In the genomic region with DNA sequence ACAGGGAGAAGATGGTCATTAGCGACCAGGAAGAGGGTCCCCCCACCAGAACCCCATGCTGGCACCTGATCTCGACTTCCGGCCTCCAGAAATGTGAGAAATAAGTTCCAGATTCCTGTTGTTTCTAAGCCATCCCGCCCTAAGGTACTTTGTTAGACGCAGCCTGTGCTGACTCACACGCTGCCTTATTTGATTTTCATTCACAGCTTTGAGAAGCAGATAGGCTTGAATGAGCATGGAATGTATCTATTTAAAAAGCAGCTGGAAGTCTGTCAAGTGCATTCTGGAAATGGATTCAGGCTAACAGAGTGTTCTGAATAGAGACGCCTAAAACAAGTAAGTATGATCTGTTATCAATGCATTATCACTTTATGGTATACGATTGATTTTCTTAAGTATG, we compare ENCODE assay signal across 16 cellular contexts. TPM values are rescaled to one million over a fixed set of nuclear protein-coding genes. Genes with fewer than 3 reads are reported as not detected.
DNase-seq lines count a peak whose midpoint lies in the region; ATAC-seq and TF ChIP-seq lines count a peak whose summit lies in the region.
"Had no signal": no experiment of that assay in that cellular context is flagged by ENCODE, and none has a peak within 500 bp of the region (broad histone marks: within the 10 kb centered on the region; RNA-seq: fewer than 3 reads in every experiment).

No MANE protein-coding gene starts in this region.

- no peaks in the 10 kb centered on the region for H3K27me3 ChIP-seq in neuronal stem cell (ENCODE audit: control insufficient read depth in 3 of 3, insufficient read depth in 3 of 3, low read depth in 1 of 3, low read length in 3 of 3)
- H3K27me3 ChIP-seq: dorsolateral prefrontal cortex had no signal

- H4K8ac ChIP-seq in neuronal stem cell (ENCODE audit: low read depth, low read length), result no peak overlapping the region

- H3K23ac ChIP-seq in neuronal stem cell (ENCODE audit: low read depth, low read length, poor library complexity), result no peak overlapping the region

- no peaks in the 10 kb centered on the region for H3K79me1 ChIP-seq in neuronal stem cell (ENCODE audit: low read depth, low read length)

- H3K4ac ChIP-seq in neuronal stem cell (ENCODE audit: low read length), result no peak overlapping the region

- H2BK12ac ChIP-seq in neuronal stem cell (ENCODE audit: low read length), result no peak overlapping the region

- peaks cover 11% of the 10 kb centered on the region for H3K4me1 Mint-ChIP-seq in Calu3 (ENCODE audit: low read depth, unreplicated experiment)

- H3K9ac ChIP-seq in neuronal stem cell (ENCODE audit: low read depth, low read length, poor library complexity), result no peak overlapping the region
- H3K9ac ChIP-seq: SK-N-SH had no signal

- intact Hi-C loops in Calu3 (cut with micrococcal nuclease; ENCODE audit: unreplicated experiment), result no loop called here

- H3K36me3 Mint-ChIP-seq in Calu3 (ENCODE audit: insufficient read depth, unreplicated experiment), result no peaks in the 10 kb centered on the region
- H3K36me3 Mint-ChIP-seq: IgD-negative memory B cell had no signal

- H3K9me3 ChIP-seq in neuronal stem cell (replicated peaks in 1 of 2; ENCODE audit: control insufficient read depth in 2 of 2, insufficient read depth in 1 of 2, low read depth in 1 of 2, low read length in 2 of 2), result no peaks in the 10 kb centered on the region
- H3K9me3 ChIP-seq: SK-N-SH had no signal

- no peak overlapping the region for H3K4me3 Mint-ChIP-seq in Calu3 (ENCODE audit: low read depth, unreplicated experiment)
- H3K4me3 Mint-ChIP-seq: IgD-negative memory B cell; nephron progenitor cell; stimulated activated naive CD8-positive, alpha-beta T cell treated with anti-CD3 and anti-CD28 coated beads, Interleukin-15, amount 100 ng/mL, for 72 hours had no signal

- no peak overlapping the region for H3K27ac Mint-ChIP-seq in Calu3 (ENCODE audit: unreplicated experiment)
- H3K27ac Mint-ChIP-seq: IgD-negative memory B cell; nephron progenitor cell; stimulated activated naive CD8-positive, alpha-beta T cell treated with anti-CD3 and anti-CD28 coated beads, Interleukin-15, amount 100 ng/mL, for 72 hours had no signal

- no peak overlapping the region for H2BK5ac ChIP-seq in neuronal stem cell (ENCODE audit: low read length)

- DNase-seq in DMS53 treated with DMSO at 0.1 percent for 48 hours (lab: John Stamatoyannopoulos, UW; ENCODE audit: unreplicated experiment) (peak; percentile 80), NCI-H345 (lab: John Stamatoyannopoulos, UW) (peak; percentile 68), neuronal stem cell (ENCODE audit: low spot score) (no peak), NCI-H524 (lab: John Stamatoyannopoulos, UW) (no peak), Calu3 (no peak), cortex of kidney (lab: John Stamatoyannopoulos, UW) (no peak)
- DNase-seq: activated CD4-positive, alpha-beta T cell treated with anti-CD3 and anti-CD28 coated beads for 48 hours; activated effector memory CD4-positive, alpha-beta T cell treated with anti-CD3 and anti-CD28 coated beads, Interleukin-2, amount 50 U/mL, for 16 hours; NCI-H2081 treated with DMSO at 0.1 percent for 48 hours; nephron progenitor cell; stimulated activated naive CD8-positive, alpha-beta T cell treated with anti-CD3 and anti-CD28 coated beads, Interleukin-15, amount 100 ng/mL, for 72 hours had no signal

- TF ChIP-seq CTCF in Calu3 (IDR thresholded peaks at IDR 0.05; ENCODE audit: unreplicated experiment), result no peak

- H3K4me2 ChIP-seq in neuronal stem cell (ENCODE audit: insufficient read depth, low read length, poor library complexity, severe bottlenecking), result no peak overlapping the region
- H3K4me2 ChIP-seq: SK-N-SH had no signal

- H2AFZ ChIP-seq in neuronal stem cell (ENCODE audit: low read length), result peak overlapping the region; percentile 45

- H3K14ac ChIP-seq in neuronal stem cell (ENCODE audit: low read length), result no peak overlapping the region

- H3K4me3 ChIP-seq in neuronal stem cell (ENCODE audit: low read length in 2 of 2), result no peak overlapping the region
- H3K4me3 ChIP-seq: dorsolateral prefrontal cortex had no signal

- H3K27ac ChIP-seq in neuronal stem cell (replicated peaks; ENCODE audit: low read length), result no peak overlapping the region
- H3K27ac ChIP-seq: dorsolateral prefrontal cortex had no signal

- no peak overlapping the region for H4K91ac ChIP-seq in neuronal stem cell (ENCODE audit: low read depth, low read length, poor library complexity)

- peak; percentile 74 for ATAC-seq in esophagus mucosa
- ATAC-seq in HG02623 (IDR thresholded peaks at IDR 0.05; ENCODE audit: unreplicated experiment), result no peak
- ATAC-seq: stimulated activated naive CD8-positive, alpha-beta T cell treated with anti-CD3 and anti-CD28 coated beads, Interleukin-15, amount 100 ng/mL, for 72 hours had no signal

- no peaks in the 10 kb centered on the region for H3K9me3 Mint-ChIP-seq in Calu3 (ENCODE audit: low read depth, unreplicated experiment)
- H3K9me3 Mint-ChIP-seq: IgD-negative memory B cell; nephron progenitor cell; stimulated activated naive CD8-positive, alpha-beta T cell treated with anti-CD3 and anti-CD28 coated beads, Interleukin-15, amount 100 ng/mL, for 72 hours had no signal

- no peak overlapping the region for H2BK120ac ChIP-seq in neuronal stem cell (ENCODE audit: low read depth, low read length)

- CTCF ChIA-PET in Calu3 (lab: Charles Lee), result no interaction called here

- H3K36me3 ChIP-seq in neuronal stem cell (replicated peaks in 1 of 2; ENCODE audit: control insufficient read depth in 2 of 2, insufficient read depth in 2 of 2, low read length in 2 of 2), result no peaks in the 10 kb centered on the region

- no CpG with 5 or more reads among the region's 8 CpGs for WGBS in neuronal stem cell (ENCODE audit: extremely low coverage in 2 of 2, insufficient read length in 2 of 2, insufficient replicate concordance in 1 of 2), 2 donors

- H3K4me1 ChIP-seq in neuronal stem cell (ENCODE audit: control insufficient read depth in 2 of 2, insufficient read depth in 1 of 2, low read depth in 1 of 2, low read length in 2 of 2), result peaks cover 2 to 4% of the 10 kb centered on the region in 2 donors

- H3K18ac ChIP-seq in neuronal stem cell (ENCODE audit: low read length), result no peak overlapping the region

- H3K27me3 Mint-ChIP-seq in Calu3 (ENCODE audit: unreplicated experiment), result no peaks in the 10 kb centered on the region

- H2AK5ac ChIP-seq in neuronal stem cell (ENCODE audit: low read depth, low read length), result no peak overlapping the region

- H2BK15ac ChIP-seq in neuronal stem cell (ENCODE audit: low read length), result no peak overlapping the region

- BruUV-seq in Calu3 (replicated peaks; lab: Mats Ljungman, UMichigan), result no TSS peak

RNA-seq across cellular contexts. Expression of a gene that starts 8.3 kb away (rescaled TPM):
- 19.0 TPM for total RNA-seq in esophagus mucosa
- polyA plus RNA-seq in neuronal stem cell (2013, experiment 1 of 2), result not detected
- polyA plus RNA-seq in neuronal stem cell (2013, experiment 2 of 2), result not detected
- 0.34 TPM in 1 of 2 replicates, not detected in the other for total RNA-seq in Calu3 (2022)
- polyA plus RNA-seq: IgD-negative memory B cell had no signal

Comparison
In these comparisons a context has a peak if more than half of its experiments do, and no peak if none do; other contexts are left out.
1. DNase-seq: peak in DMS53 treated with DMSO at 0.1 percent for 48 hours (single experiment) and NCI-H345 (single experiment); none in neuronal stem cell (single experiment), NCI-H524 (0 of 2), Calu3 (single experiment) and cortex of kidney (single experiment).
2. RNA of a gene that starts 8.3 kb away (total RNA-seq): 19.0 TPM in esophagus mucosa (single experiment); 0.34 TPM in Calu3; every median in the first group is over 10 times any median in the second.